Comparison of ENCODE assay signal across 8 cellular contexts in genomic region chr4:177554966-177555574, GRCh38.
DNase-seq lines count a peak whose midpoint lies in the region; TF ChIP-seq lines count a peak whose summit lies in the region.

No MANE protein-coding gene starts in this region.

- H3K36me3 ChIP-seq in Caco-2 (ENCODE audit: control insufficient read depth, insufficient read depth, low read length), result no peaks in the 10 kb centered on the region
- H3K36me3 ChIP-seq in prostate gland, result no peaks in the 10 kb centered on the region

- TF ChIP-seq CTCF in Caco-2 (IDR thresholded peaks at IDR 0.05; ENCODE audit: insufficient read depth in 1 of 2, low read depth in 1 of 2, low read length in 1 of 2, severe bottlenecking in 1 of 2, unreplicated experiment in 1 of 2) (peak; percentile 25 to 48), endothelial cell (IDR thresholded peaks at IDR 0.05; ENCODE audit: unreplicated experiment) (peak; percentile 89), prostate gland (IDR thresholded peaks at IDR 0.05) (peak in 3 of 4 experiments; percentile 53 to 63 (median 59))

- CTCF ChIA-PET in Caco-2 (lab: Charles Lee), result interaction anchor here (1.3 kb wide), 1 partner anchor 531 kb away, joined by 3 read pairs; no protein-coding TSS in a partner anchor

- POLR2A ChIA-PET in Caco-2 (lab: Charles Lee), result no interaction called here

- WGBS in prostate gland, result 26% methylated on average over 2 of the region's 2 CpGs

- H3K4me3 Mint-ChIP-seq in Caco-2 (ENCODE audit: unreplicated experiment) (no peak overlapping the region), endothelial cell (ENCODE audit: unreplicated experiment) (no peak overlapping the region)

- H3K9me3 ChIP-seq in Caco-2, result no peaks in the 10 kb centered on the region
- H3K9me3 ChIP-seq in prostate gland, result no peaks in the 10 kb centered on the region

- no peak overlapping the region for H3K27ac ChIP-seq in prostate gland

- DNase-seq in Caco-2 (peak in 1 of 2 experiments; percentile 23), GM19238 (ENCODE audit: insufficient read length, low spot score) (peak; percentile 5), NCI-H69 (lab: John Stamatoyannopoulos, UW) (peak; percentile 39), endothelial cell (ENCODE audit: low spot score) (peak; percentile 49), prostate gland (ENCODE audit: low spot score) (no peak), posterior vena cava (ENCODE audit: low spot score) (no peak), cerebellar nuclear complex (lab: John Stamatoyannopoulos, UW) (no peak), NCI-H1105 treated with DMSO at 0.1 percent for 48 hours (lab: John Stamatoyannopoulos, UW) (no peak)

- H3K27me3 Mint-ChIP-seq in Caco-2 (ENCODE audit: insufficient read depth, unreplicated experiment) (no peaks in the 10 kb centered on the region), endothelial cell (ENCODE audit: unreplicated experiment) (no peaks in the 10 kb centered on the region)

- H3K27me3 ChIP-seq in Caco-2 (replicated peaks; ENCODE audit: control insufficient read depth, insufficient read depth, low read length), result no peaks in the 10 kb centered on the region
- no peaks in the 10 kb centered on the region for H3K27me3 ChIP-seq in prostate gland (replicated peaks; ENCODE audit: insufficient read depth)

- no peaks in the 10 kb centered on the region for H3K4me1 ChIP-seq in Caco-2
- no peaks in the 10 kb centered on the region for H3K4me1 ChIP-seq in prostate gland (replicated peaks)

- H3K4me1 Mint-ChIP-seq in Caco-2 (ENCODE audit: low read depth, unreplicated experiment) (no peaks in the 10 kb centered on the region), endothelial cell (ENCODE audit: unreplicated experiment) (peaks cover 9% of the 10 kb centered on the region)

- H3K36me3 Mint-ChIP-seq in Caco-2 (ENCODE audit: insufficient read depth, unreplicated experiment) (no peaks in the 10 kb centered on the region), endothelial cell (ENCODE audit: low read depth, unreplicated experiment) (no peaks in the 10 kb centered on the region)

- H3K4me3 ChIP-seq in Caco-2 (ENCODE audit: low read depth, low read length) (no peak overlapping the region), prostate gland (no peak overlapping the region)

- no TSS peak for BruUV-seq in Caco-2 (replicated peaks; lab: Mats Ljungman, UMichigan)

- intact Hi-C loops in Caco-2 (cut with micrococcal nuclease; ENCODE audit: unreplicated experiment) (loop anchor here (2.0 to 10.0 kb wide), 4 partner anchors 304 to 1750 kb away; no protein-coding TSS in a partner anchor), prostate gland (cut with DNase I) (no loop called here), posterior vena cava (cut with DNase I) (no loop called here)

- H3K27ac Mint-ChIP-seq in Caco-2 (ENCODE audit: unreplicated experiment) (no peak overlapping the region), endothelial cell (ENCODE audit: unreplicated experiment) (no peak overlapping the region)

- no peak for TF ChIP-seq POLR2A in prostate gland (IDR thresholded peaks at IDR 0.05)

- H3K9me3 Mint-ChIP-seq in Caco-2 (ENCODE audit: unreplicated experiment), result no peaks in the 10 kb centered on the region
- no peaks in the 10 kb centered on the region for H3K9me3 Mint-ChIP-seq in endothelial cell (ENCODE audit: unreplicated experiment)

Comparison
In these comparisons a context has a peak if more than half of its experiments do, and no peak if none do; other contexts are left out.
1. DNase-seq: peak in GM19238 (single experiment), NCI-H69 (single experiment) and endothelial cell (single experiment); none in prostate gland (single experiment), posterior vena cava (single experiment), cerebellar nuclear complex (0 of 2) and NCI-H1105 treated with DMSO at 0.1 percent for 48 hours (single experiment).
2. CTCF ChIP-seq: peak in every context shown above with its lines; median percentile 89 in endothelial cell; 59 in prostate gland; 36 in Caco-2.